In the genomic region with DNA sequence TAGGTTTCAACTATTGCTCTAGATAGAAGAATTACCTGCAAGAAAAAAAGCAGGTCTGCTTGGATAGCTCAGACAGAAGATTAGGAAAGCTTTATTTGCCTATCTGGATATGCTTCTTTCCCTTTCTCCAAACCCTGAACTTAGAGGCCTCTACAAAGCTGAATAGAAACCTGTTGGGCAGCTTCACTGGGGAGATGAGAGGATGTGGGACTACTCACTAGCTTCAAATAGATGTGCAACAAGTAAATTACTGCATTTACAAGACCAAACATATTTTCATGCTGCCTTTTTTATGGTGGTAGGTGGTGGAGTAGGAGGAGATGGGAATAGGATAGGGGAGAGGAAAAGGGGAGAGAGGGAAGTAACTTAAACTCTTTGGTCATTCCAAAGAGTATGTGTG, we compare ENCODE assay signal across 10 cellular contexts. TPM values are rescaled to one million over a fixed set of nuclear protein-coding genes. Genes with fewer than 3 reads are reported as not detected.
DNase-seq lines count a peak whose midpoint lies in the region; ATAC-seq and TF ChIP-seq lines count a peak whose summit lies in the region.
"Had no signal": no experiment of that assay in that cellular context is flagged by ENCODE, and none has a peak within 500 bp of the region (broad histone marks: within the 10 kb centered on the region; RNA-seq: fewer than 3 reads in every experiment).

No MANE protein-coding gene starts in this region.

- H3K27me3 ChIP-seq in adrenal gland (no peaks in the 10 kb centered on the region), left lung (no peaks in the 10 kb centered on the region), thoracic aorta (replicated peaks; ENCODE audit: insufficient read depth) (no peaks in the 10 kb centered on the region)

- H3K36me3 ChIP-seq in adrenal gland (replicated peaks in 1 of 2): no peaks in the 10 kb centered on the region
- H3K36me3 ChIP-seq in left lung: no peaks in the 10 kb centered on the region
- no peaks in the 10 kb centered on the region for H3K36me3 ChIP-seq in thoracic aorta

- H3K9me3 ChIP-seq in adrenal gland (replicated peaks in 1 of 3): no peaks in the 10 kb centered on the region
- no peaks in the 10 kb centered on the region for H3K9me3 ChIP-seq in left lung
- no peaks in the 10 kb centered on the region for H3K9me3 ChIP-seq in thoracic aorta

- TF ChIP-seq CTCF in adrenal gland (IDR thresholded peaks at IDR 0.05) (no peak), left lung (IDR thresholded peaks at IDR 0.05) (no peak), thoracic aorta (IDR thresholded peaks at IDR 0.05) (no peak)

- intact Hi-C loops in adrenal gland (cut with DNase I) (no loop called here), left lung (cut with DNase I) (no loop called here)

- ATAC-seq in left lung: peak; percentile 56
- no peak for ATAC-seq in thoracic aorta (ENCODE audit: insufficient number of reproducible peaks, low FRiP score, low read depth)
- no peak for ATAC-seq in GM21737 (IDR thresholded peaks at IDR 0.05; ENCODE audit: unreplicated experiment)
- ATAC-seq: HCT116 had no signal

- H3K4me1 ChIP-seq in adrenal gland (replicated peaks in 1 of 2) (peaks cover 15 to 19% of the 10 kb centered on the region in 2 donors), left lung (peaks cover 8 to 22% of the 10 kb centered on the region in 2 donors), thoracic aorta (ENCODE audit: control insufficient read depth in 1 of 2, low read depth in 2 of 2) (peaks cover 5 to 17% of the 10 kb centered on the region in 2 donors)

- no peak overlapping the region for H3K4me3 ChIP-seq in adrenal gland
- no peak overlapping the region for H3K4me3 ChIP-seq in left lung
- no peak overlapping the region for H3K4me3 ChIP-seq in thoracic aorta

- H3K27ac ChIP-seq in adrenal gland (peak overlapping the region in 4 of 5 donors; percentile 23 to 86 (median 61)), left lung (peak overlapping the region; percentile 69 to 80), thoracic aorta (peak overlapping the region; percentile 60 to 83)

- TF ChIP-seq POLR2A in adrenal gland (IDR thresholded peaks at IDR 0.05): no peak

- DNase-seq in HPDE6-E6E7 (ENCODE audit: extremely low spot score) (peak; percentile 49), adrenal gland (no peak), left lung (no peak), thoracic aorta (ENCODE audit: low spot score) (no peak), RPMI8226 (no peak)
- DNase-seq in stimulated activated naive CD4-positive, alpha-beta T cell treated with Interleukin-2 at 50 U/mL for 16 hours (lab: John Stamatoyannopoulos, UW): no peak
- DNase-seq: NCI-H2029 treated with DMSO at 0.1 percent for 48 hours had no signal

RNA-seq across cellular contexts. Expression of gene CLCA2, which starts 6.4 kb away (rescaled TPM):
- total RNA-seq in adrenal gland (1 to 10 TPM in 1 of 8 donors, under 1 TPM in 5, not detected in 2; 0.11 to 1.1 (median 0.33) TPM), left lung (under 1 TPM; 0.38 to 0.42 TPM), thoracic aorta (under 1 TPM in 1 of 2 donors, not detected in 1; 0.28 TPM)
- under 1 TPM; 0.13 to 0.35 (median 0.16) TPM for polyA plus RNA-seq in adrenal gland
- polyA plus RNA-seq: neural cell had no signal

RNA-seq across cellular contexts. Expression of gene ODF2L, which starts 34.3 kb away (rescaled TPM):
- total RNA-seq in adrenal gland: 100 to 1,000 TPM in 1 of 8 donors, 10 to 100 TPM in 7; 10.2 to 117 (median 32.4) TPM
- 100 to 1,000 TPM in 1 of 3 donors, 10 to 100 TPM in 2; 32.7 to 277 (median 81.9) TPM for polyA plus RNA-seq in adrenal gland
- 10 to 100 TPM; 37.9 to 46.3 TPM for total RNA-seq in left lung
- 10 to 100 TPM; 45.6 to 74.5 TPM for total RNA-seq in thoracic aorta

RNA-seq across cellular contexts. Expression of gene CLCA1, which starts 38.4 kb away (rescaled TPM):
- total RNA-seq in adrenal gland: under 1 TPM in 3 of 8 donors, not detected in 5; 0.14 to 0.22 (median 0.15) TPM
- polyA plus RNA-seq in adrenal gland: under 1 TPM in 1 of 3 donors, not detected in 2; 0.08 TPM
- total RNA-seq in left lung: not detected
- total RNA-seq in thoracic aorta: not detected
- polyA plus RNA-seq: neural cell had no signal
